In genomic region chrX:63453571-63453970, GRCh38 we compare ENCODE assay signal across 24 cellular contexts.
"Had no signal": no experiment of that assay in that cellular context is flagged by ENCODE, and none has a peak within 500 bp of the region (broad histone marks: within the 10 kb centered on the region; RNA-seq: fewer than 3 reads in every experiment).

No MANE protein-coding gene starts in this region.

- ATAC-seq: esophagus mucosa, gastrocnemius medialis, heart right ventricle, left cardiac atrium, left lung, left ventricle myocardium superior, lower lobe of right lung, mucosa of descending colon had no signal

- H3K27ac ChIP-seq: coronary artery, dorsolateral prefrontal cortex, epithelial cell of prostate, esophagus squamous epithelium, gastrocnemius medialis, heart right ventricle, left lung, lower lobe of right lung had no signal

- H3K4me1 ChIP-seq: esophagus squamous epithelium, gastrocnemius medialis, heart right ventricle, left lung, lower lobe of right lung had no signal

- FAIRE-seq: islet of Langerhans, keratinocyte had no signal

- H3K4me3 ChIP-seq: coronary artery, dorsolateral prefrontal cortex, esophagus squamous epithelium, gastrocnemius medialis, heart right ventricle, left lung, lower lobe of right lung, mucosa of descending colon had no signal

- DNase-seq: dermis blood vessel endothelial cell; dorsolateral prefrontal cortex; effector CD4-positive, alpha-beta T cell; effector memory CD4-positive, alpha-beta T cell; erythroblast; esophagus squamous epithelium; foreskin fibroblast; foreskin melanocyte; gastrocnemius medialis; glutamatergic neuron; head of caudate nucleus; heart right ventricle; hippocampal formation; left cardiac atrium; left lung; left ventricle myocardium superior; lower lobe of right lung; mesenchymal stem cell; mucosa of descending colon had no signal

- H3K9me3 ChIP-seq: gastrocnemius medialis, lower lobe of right lung had no signal

- H3K36me3 ChIP-seq: gastrocnemius medialis, lower lobe of right lung had no signal

- H3K27me3 ChIP-seq: esophagus squamous epithelium, gastrocnemius medialis, heart right ventricle, left lung had no signal
